In genomic region chr17:67542219-67543114, GRCh38 we compare ENCODE assay signal across 18 cellular contexts.
"Had no signal": no experiment of that assay in that cellular context is flagged by ENCODE, and none has a peak within 500 bp of the region (broad histone marks: within the 10 kb centered on the region; RNA-seq: fewer than 3 reads in every experiment).

No MANE protein-coding gene starts in this region.

- FAIRE-seq: islet of Langerhans had no signal

- H3K4me3 ChIP-seq: breast epithelium, dorsolateral prefrontal cortex, heart left ventricle, left lung had no signal

- H3K9me3 Mint-ChIP-seq: activated CD4-positive, alpha-beta T cell treated with anti-CD3 and anti-CD28 coated beads, Interleukin-2, amount 10 ng/mL, durations not matched to agents 7 days and 5 days; activated naive CD8-positive, alpha-beta T cell treated with anti-CD3 and anti-CD28 coated beads, Interleukin-2, amount 10 ng/mL, durations not matched to agents 7 days and 5 days; memory B cell; natural killer cell had no signal

- H3K27me3 ChIP-seq: breast epithelium, dorsolateral prefrontal cortex, foreskin keratinocyte, heart left ventricle, left lung had no signal

- H3K27ac ChIP-seq: breast epithelium, foreskin keratinocyte, heart left ventricle, left lung had no signal

- ATAC-seq: activated CD8-positive, alpha-beta memory T cell treated with anti-CD3 and anti-CD28 coated beads, Interleukin-2, amount 10 ng/mL, durations not matched to agents 7 days and 5 days; foreskin keratinocyte; heart left ventricle; left lung; natural killer cell; sciatic nerve had no signal

- H3K27ac Mint-ChIP-seq: activated CD4-positive, alpha-beta T cell treated with anti-CD3 and anti-CD28 coated beads, Interleukin-2, amount 10 ng/mL, durations not matched to agents 7 days and 5 days; activated CD8-positive, alpha-beta memory T cell treated with anti-CD3 and anti-CD28 coated beads, Interleukin-2, amount 10 ng/mL, durations not matched to agents 7 days and 5 days; activated naive CD8-positive, alpha-beta T cell treated with anti-CD3 and anti-CD28 coated beads, Interleukin-2, amount 10 ng/mL, durations not matched to agents 7 days and 5 days; memory B cell; type B pancreatic cell had no signal

- H3K36me3 ChIP-seq: breast epithelium, heart left ventricle, left lung had no signal

- H3K9me3 ChIP-seq: breast epithelium, heart left ventricle, left lung had no signal

- H3K36me3 Mint-ChIP-seq: memory B cell, natural killer cell, type B pancreatic cell had no signal

- H3K27me3 Mint-ChIP-seq: activated CD4-positive, alpha-beta T cell treated with anti-CD3 and anti-CD28 coated beads, Interleukin-2, amount 10 ng/mL, durations not matched to agents 7 days and 5 days; activated CD8-positive, alpha-beta memory T cell treated with anti-CD3 and anti-CD28 coated beads, Interleukin-2, amount 10 ng/mL, durations not matched to agents 7 days and 5 days; activated naive CD8-positive, alpha-beta T cell treated with anti-CD3 and anti-CD28 coated beads, Interleukin-2, amount 10 ng/mL, durations not matched to agents 7 days and 5 days; memory B cell; type B pancreatic cell had no signal

- H3K4me1 Mint-ChIP-seq: activated CD4-positive, alpha-beta T cell treated with anti-CD3 and anti-CD28 coated beads, Interleukin-2, amount 10 ng/mL, durations not matched to agents 7 days and 5 days; activated CD8-positive, alpha-beta memory T cell treated with anti-CD3 and anti-CD28 coated beads, Interleukin-2, amount 10 ng/mL, durations not matched to agents 7 days and 5 days had no signal

- DNase-seq: activated CD4-positive, alpha-beta T cell treated with anti-CD3 and anti-CD28 coated beads, Interleukin-2, amount 10 ng/mL, durations not matched to agents 7 days and 5 days; activated CD8-positive, alpha-beta memory T cell treated with anti-CD3 and anti-CD28 coated beads, Interleukin-2, amount 10 ng/mL, durations not matched to agents 7 days and 5 days; activated naive CD8-positive, alpha-beta T cell treated with anti-CD3 and anti-CD28 coated beads, Interleukin-2, amount 10 ng/mL, durations not matched to agents 7 days and 5 days; activated T-cell treated with anti-CD3 and anti-CD28 coated beads, Interleukin-2, amount 50 U/mL, for 48 hours; aorta; dorsolateral prefrontal cortex; foreskin keratinocyte; heart left ventricle; left lung; natural killer cell; stimulated activated CD4-positive, alpha-beta T cell treated with anti-CD3 and anti-CD28 coated beads, Interleukin-12 subunit alpha, Interleukin-12 subunit beta, amount 100 ng/mL, for 4 hours; substantia nigra; T1000 had no signal

- H3K4me3 Mint-ChIP-seq: activated CD4-positive, alpha-beta T cell treated with anti-CD3 and anti-CD28 coated beads, Interleukin-2, amount 10 ng/mL, durations not matched to agents 7 days and 5 days; activated CD8-positive, alpha-beta memory T cell treated with anti-CD3 and anti-CD28 coated beads, Interleukin-2, amount 10 ng/mL, durations not matched to agents 7 days and 5 days; activated naive CD8-positive, alpha-beta T cell treated with anti-CD3 and anti-CD28 coated beads, Interleukin-2, amount 10 ng/mL, durations not matched to agents 7 days and 5 days; memory B cell; natural killer cell; type B pancreatic cell had no signal
